Comparison of ENCODE assay signal across 1 cellular context in the genomic region with DNA sequence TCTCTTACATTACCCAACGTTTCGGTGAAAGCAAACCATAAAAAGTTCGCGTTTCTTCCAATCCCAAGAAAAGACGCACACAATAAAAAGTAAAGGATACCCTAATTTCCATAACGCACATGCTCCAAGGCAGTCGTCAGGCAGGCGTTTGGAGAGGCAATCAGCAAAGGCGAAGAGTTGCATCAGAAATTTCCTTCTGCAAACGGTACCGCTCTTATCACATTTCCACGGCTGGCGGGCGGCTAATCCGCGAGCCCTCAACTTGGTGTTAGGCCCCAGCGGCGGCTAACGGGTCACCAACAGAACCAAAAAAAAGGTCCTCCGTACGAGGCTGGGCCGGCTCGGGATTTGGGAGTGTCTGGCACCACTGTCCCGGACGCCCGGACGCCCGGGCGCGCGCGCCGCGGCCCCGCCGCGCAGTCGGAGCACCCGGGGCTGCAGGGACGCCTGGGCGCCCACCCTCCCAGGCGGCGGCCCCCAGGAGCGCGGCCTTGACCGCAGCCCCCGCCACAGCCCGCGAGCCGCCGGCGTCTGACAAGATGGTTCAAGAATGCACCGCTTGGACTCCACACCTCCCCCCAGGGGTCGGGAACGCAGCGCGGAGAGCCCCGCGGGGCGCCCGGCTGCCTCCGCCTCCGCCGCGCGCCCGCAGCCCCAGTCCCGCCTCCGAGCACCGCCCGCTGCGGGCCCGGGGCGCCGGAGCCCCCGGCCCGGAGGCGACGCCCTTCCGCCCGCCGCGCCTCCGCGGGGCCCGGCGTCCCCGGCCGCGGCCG.
TF ChIP-seq lines count a peak whose summit lies in the region.

No MANE protein-coding gene starts in this region.

TF ChIP-seq in IMR-90, 13 proteins besides CTCF, POLR2A, EP300 and RAD21:
- TF ChIP-seq RCOR1 (IDR thresholded peaks at IDR 0.05; ENCODE audit: insufficient replicate concordance, low read length) = no peak
- no peak for TF ChIP-seq MXI1 (IDR thresholded peaks at IDR 0.05; ENCODE audit: borderline replicate concordance, low read depth, low read length)
- no peak for TF ChIP-seq CHD1 (IDR thresholded peaks at IDR 0.05; ENCODE audit: low read depth, low read length)
- TF ChIP-seq RFX5 (IDR thresholded peaks at IDR 0.05; ENCODE audit: low read depth, low read length) = no peak
- 0 out of 2 replicates have a peak, but pooled peaks have one; percentile 10 for TF ChIP-seq MAZ (IDR thresholded peaks at IDR 0.05; ENCODE audit: borderline replicate concordance, low read depth, low read length)
- TF ChIP-seq NFE2L2 (IDR thresholded peaks at IDR 0.05; ENCODE audit: low read depth, low read length) = no peak
- TF ChIP-seq FOS (IDR thresholded peaks at IDR 0.05; ENCODE audit: low read depth, low read length) = no peak
